ENCODE assay signal across 14 cellular contexts in the genomic region with DNA sequence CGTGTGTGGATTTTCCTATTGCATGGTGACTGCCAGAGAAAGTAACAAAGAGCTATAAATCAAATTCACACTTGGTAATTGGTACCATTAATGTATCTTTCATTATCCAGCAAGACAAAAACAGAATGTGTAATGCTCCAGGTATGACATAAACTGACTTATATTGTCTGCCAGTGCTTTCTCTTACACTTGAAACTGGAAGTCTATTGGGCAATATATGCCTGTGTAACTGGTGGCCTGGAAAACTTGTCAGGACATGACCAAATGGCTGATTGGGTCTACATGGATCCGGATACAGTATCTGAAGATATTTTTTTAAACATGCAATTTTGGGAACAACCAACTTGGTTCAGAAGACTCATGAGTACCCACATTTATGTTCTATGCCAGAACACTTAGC.
"Had no signal": no experiment of that assay in that cellular context is flagged by ENCODE, and none has a peak within 500 bp of the region (broad histone marks: within the 10 kb centered on the region; RNA-seq: fewer than 3 reads in every experiment).

No MANE protein-coding gene starts in this region.

- H3K27me3 ChIP-seq: neutrophil, tibial artery, uterus had no signal

- H3K4me1 ChIP-seq: uterus had no signal

- DNase-seq: activated CD4-positive, alpha-beta T cell treated with anti-CD3 and anti-CD28 coated beads, Interleukin-2, amount 10 ng/mL, durations not matched to agents 7 days and 5 days; activated CD4-positive, CD25-positive, alpha-beta regulatory T cell; activated naive CD4-positive, alpha-beta T cell treated with anti-CD3 and anti-CD28 coated beads for 36 hours; activated T-cell treated with anti-CD3 and anti-CD28 coated beads for 4 hours; cortex of kidney; effector CD8-positive, alpha-beta T cell; left ventricle myocardium superior; naive thymus-derived CD4-positive, alpha-beta T cell; right cardiac atrium; T-helper 17 cell; tibial artery; uterus had no signal

- ATAC-seq: activated T-helper 17 cell treated with anti-CD3 and anti-CD28 coated beads, Interleukin-2, amount 50 U/mL, for 72 hours; left ventricle myocardium superior; naive thymus-derived CD4-positive, alpha-beta T cell; right cardiac atrium; T-helper 17 cell had no signal

- H3K27ac ChIP-seq: neutrophil, tibial artery, uterus had no signal
